Comparison of ENCODE assay signal across 13 cellular contexts in genomic region chr14:105472496-105472991, GRCh38. TPM values are rescaled to one million over a fixed set of nuclear protein-coding genes. Genes with fewer than 3 reads are reported as not detected.
DNase-seq lines count a peak whose midpoint lies in the region; ATAC-seq and TF ChIP-seq lines count a peak whose summit lies in the region.
"Had no signal": no experiment of that assay in that cellular context is flagged by ENCODE, and none has a peak within 500 bp of the region (broad histone marks: within the 10 kb centered on the region; RNA-seq: fewer than 3 reads in every experiment).

No MANE protein-coding gene starts in this region.

- H3K27me3 ChIP-seq in ascending aorta (no peaks in the 10 kb centered on the region), heart right ventricle (peaks cover 0 to 35% (median 0%) of the 10 kb centered on the region in 7 donors), parathyroid adenoma (ENCODE audit: control insufficient read depth, insufficient read depth, low read length) (no peaks in the 10 kb centered on the region)

- H3K4me3 ChIP-seq in ascending aorta, result peak overlapping the region in 1 of 2 donors; percentile 78
- peak overlapping the region in 3 of 10 donors; percentile 49 to 68 (median 58) for H3K4me3 ChIP-seq in heart right ventricle
- H3K4me3 ChIP-seq in parathyroid adenoma (ENCODE audit: low read depth, low read length), result no peak overlapping the region
- H3K4me3 ChIP-seq: K562 had no signal

- peaks cover 0 to 8% (median 0%) of the 10 kb centered on the region in 5 donors for H3K27me3 Mint-ChIP-seq in naive thymus-derived CD8-positive, alpha-beta T cell

- no peak for TF ChIP-seq CTCF in C4-2B (conservative IDR thresholded peaks at IDR 0.05)
- peak in 1 of 3 experiments; percentile 22 for TF ChIP-seq CTCF in ascending aorta (IDR thresholded peaks at IDR 0.05)
- TF ChIP-seq CTCF in heart right ventricle (IDR thresholded peaks at IDR 0.05), result peak in 6 of 9 donors; percentile 10 to 48 (median 34)
- TF ChIP-seq CTCF in parathyroid adenoma (IDR thresholded peaks at IDR 0.05), result no peak

- 42 to 52% methylated on average over 12 of the region's 12 CpGs for WGBS in heart right ventricle, 2 donors

- H3K36me3 ChIP-seq in ascending aorta (peaks cover 13 to 15% of the 10 kb centered on the region in 2 donors), heart right ventricle (peaks cover 0 to 18% (median 0%) of the 10 kb centered on the region in 9 donors), parathyroid adenoma (ENCODE audit: control insufficient read depth, insufficient read depth, low read length) (no peaks in the 10 kb centered on the region)

- intact Hi-C loops in ascending aorta (cut with DNase I), result loop anchor here (5.0 to 10.0 kb wide), 3 partner anchors 170 to 380 kb away; partner anchors contain the start of genes BRF1 and BTBD6
- intact Hi-C loops in heart right ventricle (cut with DNase I), result no loop called here

- no peak overlapping the region for H2AFZ ChIP-seq in parathyroid adenoma

- H3K4me3 Mint-ChIP-seq in naive thymus-derived CD8-positive, alpha-beta T cell, result peak overlapping the region in 2 of 10 donors; percentile 11 to 69

- H3K9ac ChIP-seq in parathyroid adenoma, result no peak overlapping the region

- H3K36me3 Mint-ChIP-seq in naive thymus-derived CD8-positive, alpha-beta T cell, result no peaks in the 10 kb centered on the region

- peaks cover 27 to 54% of the 10 kb centered on the region in 2 donors for H3K4me1 ChIP-seq in ascending aorta
- H3K4me1 ChIP-seq in heart right ventricle, result peaks cover 52 to 83% (median 77%) of the 10 kb centered on the region in 9 donors
- H3K4me1 ChIP-seq in parathyroid adenoma, result peaks cover 14% of the 10 kb centered on the region

- ATAC-seq in heart right ventricle (peak; percentile 2 to 48 (median 24)), HG03460 (IDR thresholded peaks at IDR 0.05; ENCODE audit: unreplicated experiment) (no peak)
- ATAC-seq in naive thymus-derived CD8-positive, alpha-beta T cell, result no peak
- ATAC-seq: K562 had no signal

- H3K4me1 Mint-ChIP-seq in naive thymus-derived CD8-positive, alpha-beta T cell, result peaks cover 3 to 23% (median 20%) of the 10 kb centered on the region in 4 donors

- DNase-seq in ascending aorta (ENCODE audit: low spot score in 2 of 2) (no peak), heart right ventricle (peak; percentile 82 to 84), NCI-H2227 treated with DMSO at 0.1 percent for 48 hours (lab: John Stamatoyannopoulos, UW) (no peak), NCI-H82 treated with DMSO at 0.1 percent for 48 hours (lab: John Stamatoyannopoulos, UW; ENCODE audit: unreplicated experiment) (no peak)
- no peak for DNase-seq in naive thymus-derived CD8-positive, alpha-beta T cell
- DNase-seq: activated CD4-positive, alpha-beta T cell treated with anti-CD3 and anti-CD28 coated beads, Interleukin-2, amount 50 U/mL, for 48 hours; HCEC 1CT; NCI-H2029; stimulated activated CD8-positive, alpha-beta memory T cell treated with anti-CD3 and anti-CD28 coated beads, Interleukin-4, amount 100 ng/mL, for 48 hours had no signal

- H3K9me3 ChIP-seq in ascending aorta, result no peaks in the 10 kb centered on the region
- no peaks in the 10 kb centered on the region for H3K9me3 ChIP-seq in heart right ventricle
- H3K9me3 ChIP-seq in parathyroid adenoma (ENCODE audit: control insufficient read depth, low read length), result no peaks in the 10 kb centered on the region

- peaks cover 0 to 4% (median 0%) of the 10 kb centered on the region in 9 donors for H3K9me3 Mint-ChIP-seq in naive thymus-derived CD8-positive, alpha-beta T cell

- no peak overlapping the region for H3K27ac Mint-ChIP-seq in naive thymus-derived CD8-positive, alpha-beta T cell

- no peak overlapping the region for H3K4me2 ChIP-seq in parathyroid adenoma (ENCODE audit: low read length)

- POLR2A ChIA-PET in naive thymus-derived CD8-positive, alpha-beta T cell (lab: Charles Lee), result interaction anchor here (0.5 to 3.6 kb wide), 3 partner anchors 9 to 63 kb away, joined by 3 to 16 read pairs (median 8); no protein-coding TSS in a partner anchor

- peak overlapping the region; percentile 84 for H3K27ac ChIP-seq in C4-2B
- peak overlapping the region; percentile 86 to 96 for H3K27ac ChIP-seq in ascending aorta
- H3K27ac ChIP-seq in heart right ventricle, result peak overlapping the region; percentile 80 to 100 (median 100)
- H3K27ac ChIP-seq in parathyroid adenoma, result peak overlapping the region; percentile 44

- no peaks in the 10 kb centered on the region for H3K79me2 ChIP-seq in parathyroid adenoma

RNA-seq across cellular contexts. Expression of gene CRIP2, which starts 2.1 kb away (rescaled TPM):
- total RNA-seq in ascending aorta (665 TPM), heart right ventricle (1,000 to 10,000 TPM in 3 of 10 donors, 100 to 1,000 TPM in 7; 731 to 1,223 (median 884) TPM)
- polyA plus RNA-seq in heart right ventricle, result 1,000 to 10,000 TPM; 1,120 to 1,194 TPM
- 1 to 10 TPM; 2.2 to 2.3 TPM for total RNA-seq in naive thymus-derived CD8-positive, alpha-beta T cell
- 10 to 100 TPM; 21.1 to 86.9 (median 28.3) TPM for polyA plus RNA-seq in naive thymus-derived CD8-positive, alpha-beta T cell

RNA-seq across cellular contexts. Expression of gene CRIP1, which starts 14.1 kb away (rescaled TPM):
- total RNA-seq in ascending aorta (106 TPM), heart right ventricle (100 to 1,000 TPM in 1 of 10 donors, 10 to 100 TPM in 9; 34.0 to 131 (median 51.0) TPM)
- polyA plus RNA-seq in heart right ventricle, result 100 to 1,000 TPM; 149 to 170 TPM
- total RNA-seq in naive thymus-derived CD8-positive, alpha-beta T cell, result 10 to 100 TPM; 96.5 to 98.1 TPM
- polyA plus RNA-seq in naive thymus-derived CD8-positive, alpha-beta T cell, result 100 to 1,000 TPM; 342 to 784 (median 530) TPM

RNA-seq across cellular contexts. Expression of gene TEDC1, which starts 18.5 kb away (rescaled TPM):
- total RNA-seq in ascending aorta, result 12.7 TPM
- 1 to 10 TPM; 2.3 to 5.2 (median 4.2) TPM for total RNA-seq in heart right ventricle
- 10 to 100 TPM in 1 of 2 donors, 1 to 10 TPM in 1; 8.4 to 10.0 TPM for polyA plus RNA-seq in heart right ventricle
- total RNA-seq in naive thymus-derived CD8-positive, alpha-beta T cell, result 10 to 100 TPM; 22.2 to 25.0 TPM
- polyA plus RNA-seq in naive thymus-derived CD8-positive, alpha-beta T cell, result 10 to 100 TPM in 1 of 3 donors, 1 to 10 TPM in 2; 7.2 to 10.1 (median 7.6) TPM

RNA-seq across cellular contexts. Expression of gene MTA1, which starts 52.9 kb away (rescaled TPM):
- 118 TPM for total RNA-seq in ascending aorta
- 100 to 1,000 TPM; 104 to 209 (median 133) TPM for total RNA-seq in heart right ventricle
- 100 to 1,000 TPM in 1 of 2 donors, 10 to 100 TPM in 1; 94.4 to 250 TPM for polyA plus RNA-seq in heart right ventricle
- total RNA-seq in naive thymus-derived CD8-positive, alpha-beta T cell, result 100 to 1,000 TPM; 139 to 142 TPM
- 1 to 10 TPM; 3.1 to 6.5 (median 3.6) TPM for polyA plus RNA-seq in naive thymus-derived CD8-positive, alpha-beta T cell

RNA-seq across cellular contexts. Expression of gene TMEM121, which starts 53.8 kb away (rescaled TPM):
- total RNA-seq in ascending aorta (34.6 TPM), heart right ventricle (1 to 10 TPM in 8 of 10 donors, under 1 TPM in 2; 0.93 to 2.3 (median 1.7) TPM)
- 1 to 10 TPM; 1.3 to 2.6 TPM for polyA plus RNA-seq in heart right ventricle
- 1 to 10 TPM; 5.5 to 6.6 TPM for total RNA-seq in naive thymus-derived CD8-positive, alpha-beta T cell
- polyA plus RNA-seq in naive thymus-derived CD8-positive, alpha-beta T cell, result 1 to 10 TPM; 1.6 to 4.4 (median 4.3) TPM
- polyA plus RNA-seq: K562 had no signal

Comparison
In these comparisons a context has a peak if more than half of its experiments do, and no peak if none do; other contexts are left out.
1. H3K27ac ChIP-seq: peak in every context shown above with its lines; median percentile 100 in heart right ventricle; 91 in ascending aorta; 84 in C4-2B; 44 in parathyroid adenoma.
2. CTCF ChIP-seq: peak in heart right ventricle (6 of 9); none in C4-2B (single experiment) and parathyroid adenoma (single experiment).
3. DNase-seq: peak in heart right ventricle (2 of 2); none in ascending aorta (0 of 2), NCI-H2227 treated with DMSO at 0.1 percent for 48 hours (single experiment), naive thymus-derived CD8-positive, alpha-beta T cell (0 of 10) and NCI-H82 treated with DMSO at 0.1 percent for 48 hours (single experiment).
4. ATAC-seq: peak in heart right ventricle (8 of 8); none in naive thymus-derived CD8-positive, alpha-beta T cell (0 of 2) and HG03460 (single experiment).
5. RNA of gene CRIP2, which starts 2.1 kb away (total RNA-seq): 731 to 1,223 TPM in heart right ventricle and 665 TPM in ascending aorta (single experiment); 2.2 to 2.3 TPM in naive thymus-derived CD8-positive, alpha-beta T cell; every median in the first group is over 100 times any median in the second.